ENCODE assay signal across 8 cellular contexts in the genomic region with DNA sequence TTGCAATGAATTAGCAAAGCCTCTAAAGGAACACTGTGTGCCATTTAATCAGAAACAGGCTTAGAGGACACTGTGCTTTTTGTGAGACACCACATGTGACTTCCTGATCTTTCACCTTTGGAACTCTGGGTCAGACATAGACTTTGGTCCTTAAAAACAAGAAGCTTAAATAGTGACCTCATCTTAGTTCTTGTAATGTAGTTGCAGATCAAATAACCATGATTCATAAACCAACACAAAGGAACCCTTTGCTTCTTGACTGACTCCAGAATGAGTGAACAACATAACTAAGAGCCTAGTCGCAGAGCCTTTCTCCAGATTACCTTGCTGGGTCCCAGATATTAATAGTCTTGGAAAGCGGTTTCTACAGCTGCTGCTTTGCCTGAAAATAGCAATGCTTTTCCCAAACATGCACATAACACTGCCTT.
A peak's percentile ranks its signal among the peaks of the same experiment; 100 is the strongest.
DNase-seq lines count a peak whose midpoint lies in the region; ATAC-seq, FAIRE-seq and TF ChIP-seq lines count a peak whose summit lies in the region.
"Not testable (repeated sequence)": the region's sequence is repeated elsewhere in the genome, so short reads cannot be mapped to it uniquely, and the experiment has no call there.

No MANE protein-coding gene starts in this region.

- CTCF ChIA-PET in IMR-90 (lab: Yijun Ruan, JAX): not testable (repeated sequence)

- intact Hi-C loops in IMR-90 (cut with micrococcal nuclease); right cardiac atrium (cut with DNase I); tibial artery (cut with DNase I; ENCODE audit: low total_unique reads): not testable (repeated sequence)

- H3K9ac ChIP-seq in IMR-90 (ENCODE audit: low read depth, low read length): not testable (repeated sequence)

- not testable (repeated sequence) for H3K4ac ChIP-seq in IMR-90 (ENCODE audit: low read depth, low read length)

- H3K36me3 ChIP-seq in IMR-90 (ENCODE audit: control insufficient read depth, insufficient read depth, low read length); bronchial epithelial cell (ENCODE audit: control insufficient read depth, insufficient read depth, low read length); tibial artery: not testable (repeated sequence)

- H4K8ac ChIP-seq in IMR-90 (ENCODE audit: low read depth in 2 of 2, low read length in 2 of 2): not testable (repeated sequence)

- not testable (repeated sequence) for H4K5ac ChIP-seq in IMR-90 (ENCODE audit: low read depth, low read length)

- H4K91ac ChIP-seq in IMR-90 (ENCODE audit: insufficient read depth, low read depth, low read length): not testable (repeated sequence)

- not testable (repeated sequence) for H3K4me2 ChIP-seq in IMR-90 (ENCODE audit: low read depth, low read length)

- H2AK5ac ChIP-seq in IMR-90 (ENCODE audit: low read depth, low read length): not testable (repeated sequence)

- H3K79me1 ChIP-seq in IMR-90 (ENCODE audit: low read depth in 1 of 2, low read length in 2 of 2): not testable (repeated sequence)

- not testable (repeated sequence) for ATAC-seq in IMR-90 (ENCODE audit: low read depth); right cardiac atrium

- not testable (repeated sequence) for TF ChIP-seq POLR2A in IMR-90 (IDR thresholded peaks at IDR 0.05; ENCODE audit: low read depth, low read length)

- H3K4me3 ChIP-seq in IMR-90 (ENCODE audit: insufficient read depth, low read depth, low read length); bronchial epithelial cell (ENCODE audit: low read depth, low read length); right cardiac atrium (ENCODE audit: low read length); tibial artery: not testable (repeated sequence)

- not testable (repeated sequence) for H2BK20ac ChIP-seq in IMR-90 (ENCODE audit: low read depth, low read length)

- dilution Hi-C loops in IMR-90 (cut with HindIII; ENCODE audit: low sequenced_read_pairs, unreplicated experiment): not testable (repeated sequence)

- not testable (repeated sequence) for H3K18ac ChIP-seq in IMR-90 (ENCODE audit: low read depth, low read length)

- H3K9me3 ChIP-seq in IMR-90 (ENCODE audit: control insufficient read depth, insufficient read depth, low read length); right cardiac atrium (ENCODE audit: control insufficient read depth, low read length); tibial artery: not testable (repeated sequence)

- 23% methylated on average over 2 of the region's 2 CpGs; no CpG with 5 or more reads in 1 of the 2 experiments for whole genome bisulfite sequencing in IMR-90 (ENCODE audit: extremely low coverage in 2 of 2, insufficient read length in 1 of 2), 2 experiments
- 51% methylated on average over 2 of the region's 2 CpGs for WGBS in right cardiac atrium

- H2AFZ ChIP-seq in IMR-90 (replicated peaks; ENCODE audit: low read length, poor library complexity): not testable (repeated sequence)

- not testable (repeated sequence) for H3K23ac ChIP-seq in IMR-90 (ENCODE audit: low read depth, low read length)

- not testable (repeated sequence) for FAIRE-seq in bronchial epithelial cell (lab: Jason Lieb, UNC)

- not testable (repeated sequence) for H2BK5ac ChIP-seq in IMR-90 (ENCODE audit: low read depth, low read length, poor library complexity, severe bottlenecking)

- not testable (repeated sequence) for H3K27ac ChIP-seq in IMR-90 (ENCODE audit: insufficient read depth, low read length)
- H3K27ac ChIP-seq in right cardiac atrium (ENCODE audit: low read length) (peak overlapping the region; percentile 45), tibial artery (peak overlapping the region; percentile 24 to 43)

- H3K4me1 ChIP-seq in IMR-90 (ENCODE audit: control insufficient read depth, insufficient read depth, low read length); right cardiac atrium (ENCODE audit: control insufficient read depth, insufficient read depth, low read length): not testable (repeated sequence)
- H3K4me1 ChIP-seq in tibial artery: peaks cover 0 to 21% (median 3%) of the 10 kb centered on the region in 4 donors

- not testable (repeated sequence) for BruUV-seq in IMR-90 (replicated peaks; lab: Mats Ljungman, UMichigan)

- not testable (repeated sequence) for H3K14ac ChIP-seq in IMR-90 (replicated peaks; ENCODE audit: low read depth, low read length)

- not testable (repeated sequence) for H2BK120ac ChIP-seq in IMR-90 (ENCODE audit: low read depth, low read length)

- TF ChIP-seq RAD21 in IMR-90 (IDR thresholded peaks at IDR 0.05; ENCODE audit: low read length): not testable (repeated sequence)

- not testable (repeated sequence) for H3K27me3 ChIP-seq in IMR-90 (ENCODE audit: control insufficient read depth, insufficient read depth, low read length); bronchial epithelial cell (ENCODE audit: control insufficient read depth, insufficient read depth, low read length); right cardiac atrium (ENCODE audit: control insufficient read depth, insufficient read depth); tibial artery

- not testable (repeated sequence) for H2AK9ac ChIP-seq in IMR-90 (replicated peaks; ENCODE audit: low read depth, low read length, poor library complexity)

- not testable (repeated sequence) for H3K9me1 ChIP-seq in IMR-90 (ENCODE audit: insufficient read depth, low read length)

- H2BK15ac ChIP-seq in IMR-90 (ENCODE audit: low read depth, low read length): not testable (repeated sequence)

- in situ Hi-C loops in IMR-90 (cut with MboI; ENCODE audit: low sequenced_read_pairs); SK-MEL-5 (cut with HindIII; ENCODE audit: low pct_unique_long_range_greater_than_20kb, low sequenced_read_pairs): not testable (repeated sequence)

- peak; percentile 32 for DNase-seq in EL
- peak; percentile 10 for DNase-seq in IMR-90
- peak; percentile 70 for DNase-seq in SK-MEL-5 (ENCODE audit: low read depth, low spot score)
- DNase-seq in bronchial epithelial cell (ENCODE audit: low read depth): peak; percentile 40
- peak; percentile 2 for DNase-seq in fibroblast of peridontal ligament (ENCODE audit: extremely low read depth)
- not testable (repeated sequence) for DNase-seq in right cardiac atrium
- DNase-seq in myocyte (ENCODE audit: low read depth): peak; percentile 24
- DNase-seq in tibial artery: peak in 1 of 2 donors; percentile 29

- not testable (repeated sequence) for H4K20me1 ChIP-seq in IMR-90 (ENCODE audit: insufficient read depth, low read length)

- not testable (repeated sequence) for TF ChIP-seq CTCF in IMR-90 (conservative IDR thresholded peaks at IDR 0.05; ENCODE audit: low read depth, low read length); bronchial epithelial cell (IDR thresholded peaks at IDR 0.05; ENCODE audit: insufficient read depth, low read length, severe bottlenecking); tibial artery (IDR thresholded peaks at IDR 0.05)

- not testable (repeated sequence) for H3K56ac ChIP-seq in IMR-90 (ENCODE audit: extremely low read depth, insufficient read depth, low read length)

- POLR2A ChIA-PET in IMR-90 (lab: Charles Lee; ENCODE audit: unreplicated experiment): not testable (repeated sequence)
